ENCODE assay signal across 18 cellular contexts in genomic region chr9:136520053-136520540, GRCh38. TPM values are rescaled to one million over a fixed set of nuclear protein-coding genes. Genes with fewer than 3 reads are reported as not detected.
DNase-seq lines count a peak whose midpoint lies in the region; ATAC-seq and TF ChIP-seq lines count a peak whose summit lies in the region.
"Had no signal": no experiment of that assay in that cellular context is flagged by ENCODE, and none has a peak within 500 bp of the region (broad histone marks: within the 10 kb centered on the region; RNA-seq: fewer than 3 reads in every experiment).

No MANE protein-coding gene starts in this region.

- no peaks in the 10 kb centered on the region for H3K9me2 ChIP-seq in hepatocyte (replicated peaks; ENCODE audit: insufficient read depth)

- H3K4me2 ChIP-seq in hepatocyte: peak overlapping the region; percentile 73

- no peak overlapping the region for H3K4me3 Mint-ChIP-seq in nephron progenitor cell
- H3K4me3 Mint-ChIP-seq: activated naive CD8-positive, alpha-beta T cell; CD4-positive, CD25-positive, alpha-beta regulatory T cell had no signal

- no peak for TF ChIP-seq POLR2A in esophagus muscularis mucosa (IDR thresholded peaks at IDR 0.05; ENCODE audit: low read depth)

- no peaks in the 10 kb centered on the region for H3K27me3 Mint-ChIP-seq in nephron progenitor cell (ENCODE audit: low read depth, poor library complexity)
- H3K27me3 Mint-ChIP-seq: activated naive CD8-positive, alpha-beta T cell; CD4-positive, CD25-positive, alpha-beta regulatory T cell had no signal

- H3K9me3 Mint-ChIP-seq in nephron progenitor cell: no peaks in the 10 kb centered on the region
- H3K9me3 Mint-ChIP-seq: CD4-positive, CD25-positive, alpha-beta regulatory T cell had no signal

- H3K4me1 ChIP-seq in hepatocyte (ENCODE audit: insufficient read depth): peaks cover 24% of the 10 kb centered on the region
- peaks cover 18 to 54% (median 50%) of the 10 kb centered on the region in 4 donors for H3K4me1 ChIP-seq in esophagus muscularis mucosa

- no peaks in the 10 kb centered on the region for H3K79me2 ChIP-seq in hepatocyte

- no peak for ATAC-seq in GM18858 (IDR thresholded peaks at IDR 0.05; ENCODE audit: unreplicated experiment)
- ATAC-seq: activated CD4-positive, CD25-positive, alpha-beta regulatory T cell treated with anti-CD3 and anti-CD28 coated beads, Interleukin-2, amount 50 U/mL, for 24 hours had no signal

- 64% methylated on average over 20 of the region's 20 CpGs for WGBS in hepatocyte (ENCODE audit: low lambda C conversion rate, missing lambda C conversion rate)
- WGBS in esophagus muscularis mucosa: 87% methylated on average over 19 of the region's 20 CpGs

- intact Hi-C loops in esophagus muscularis mucosa (cut with DNase I): no loop called here

- no peaks in the 10 kb centered on the region for H3K36me3 Mint-ChIP-seq in nephron progenitor cell (ENCODE audit: low read depth)
- H3K36me3 Mint-ChIP-seq: activated naive CD8-positive, alpha-beta T cell; CD4-positive, CD25-positive, alpha-beta regulatory T cell had no signal

- TF ChIP-seq CTCF in hepatocyte (IDR thresholded peaks at IDR 0.05; ENCODE audit: poor library complexity) (no peak), nephron progenitor cell (IDR thresholded peaks at IDR 0.05) (no peak), esophagus muscularis mucosa (IDR thresholded peaks at IDR 0.05) (no peak)

- H3K4me3 ChIP-seq in hepatocyte (no peak overlapping the region), esophagus muscularis mucosa (no peak overlapping the region)

- peak overlapping the region; percentile 68 for H3K27ac Mint-ChIP-seq in nephron progenitor cell
- H3K27ac Mint-ChIP-seq: activated naive CD8-positive, alpha-beta T cell; CD4-positive, CD25-positive, alpha-beta regulatory T cell had no signal

- H3K36me3 ChIP-seq in hepatocyte (replicated peaks; ENCODE audit: insufficient read depth, low read depth) (no peaks in the 10 kb centered on the region), esophagus muscularis mucosa (peaks cover 32 to 89% (median 85%) of the 10 kb centered on the region in 4 donors)

- H3K4me1 Mint-ChIP-seq in nephron progenitor cell: peaks cover 5% of the 10 kb centered on the region
- H3K4me1 Mint-ChIP-seq: CD4-positive, CD25-positive, alpha-beta regulatory T cell had no signal

- no peak overlapping the region for H2AFZ ChIP-seq in hepatocyte

- H3K27ac ChIP-seq in hepatocyte: no peak overlapping the region
- no peak overlapping the region for H3K27ac ChIP-seq in esophagus muscularis mucosa (replicated peaks in 1 of 4)

- H3K9me3 ChIP-seq in hepatocyte (ENCODE audit: low read depth) (no peaks in the 10 kb centered on the region), esophagus muscularis mucosa (no peaks in the 10 kb centered on the region)

- no peak for TF ChIP-seq EP300 in esophagus muscularis mucosa (IDR thresholded peaks at IDR 0.05)

- H3K27me3 ChIP-seq in hepatocyte (no peaks in the 10 kb centered on the region), esophagus muscularis mucosa (no peaks in the 10 kb centered on the region)

- H4K20me1 ChIP-seq in hepatocyte (ENCODE audit: insufficient read depth, poor library complexity, severe bottlenecking): no peaks in the 10 kb centered on the region

- DNase-seq in COR-L47 (lab: John Stamatoyannopoulos, UW): peak; percentile 23
- DNase-seq in HuH-7.5 (ENCODE audit: low spot score): peak; percentile 99
- DNase-seq in hepatocyte (ENCODE audit: low spot score): peak; percentile 80
- DNase-seq in nephron progenitor cell: no peak
- DNase-seq in stimulated activated CD4-positive, alpha-beta T cell treated with anti-CD3 and anti-CD28 coated beads, Interleukin-2, amount 100 ng/mL, for 48 hours: no peak
- no peak for DNase-seq in activated CD4-positive, alpha-beta T cell treated with anti-CD3 and anti-CD28 coated beads for 1 hour
- no peak for DNase-seq in esophagus muscularis mucosa (ENCODE audit: extremely low spot score)
- DNase-seq: CD4-positive, CD25-positive, alpha-beta regulatory T cell; central memory CD4-positive, alpha-beta T cell; GF-D8; IMR-90; NCI-H510A treated with DMSO at 0.1 percent for 48 hours; stimulated activated CD4-positive, alpha-beta T cell treated with anti-CD3 and anti-CD28 coated beads, Interleukin-2, amount 100 ng/mL, for 24 hours; T-helper 2 cell; trophoblast cell had no signal

RNA-seq across cellular contexts. Expression of gene NOTCH1, which starts 25.8 kb away (rescaled TPM):
- total RNA-seq in hepatocyte (4.3 and 6.5 TPM in 2 replicates), esophagus muscularis mucosa (10 to 100 TPM; 48.6 to 90.6 (median 58.8) TPM)
- 5.3 and 8.3 TPM in 2 replicates for polyA plus RNA-seq in hepatocyte

RNA-seq across cellular contexts. Expression of gene SEC16A, which starts 37.3 kb away (rescaled TPM):
- total RNA-seq in hepatocyte: 22.5 and 42.7 TPM in 2 replicates
- 42.0 and 45.4 TPM in 2 replicates for polyA plus RNA-seq in hepatocyte
- 10 to 100 TPM; 43.2 to 62.3 (median 51.3) TPM for total RNA-seq in esophagus muscularis mucosa

Comparison
In these comparisons a context has a peak if more than half of its experiments do, and no peak if none do; other contexts are left out.
1. DNase-seq: peak in COR-L47 (single experiment), HuH-7.5 (single experiment) and hepatocyte (single experiment); none in nephron progenitor cell (single experiment), stimulated activated CD4-positive, alpha-beta T cell treated with anti-CD3 and anti-CD28 coated beads, Interleukin-2, amount 100 ng/mL, for 48 hours (0 of 2), activated CD4-positive, alpha-beta T cell treated with anti-CD3 and anti-CD28 coated beads for 1 hour (single experiment) and esophagus muscularis mucosa (single experiment).